10 cellular contexts compared by ENCODE assay signal in genomic region chr9:122402403-122403268, GRCh38. TPM values are rescaled to one million over a fixed set of nuclear protein-coding genes. Genes with fewer than 3 reads are reported as not detected.
A peak's percentile ranks its signal among the peaks of the same experiment; 100 is the strongest.
DNase-seq lines count a peak whose midpoint lies in the region; ATAC-seq and TF ChIP-seq lines count a peak whose summit lies in the region.
"Had no signal": no experiment of that assay in that cellular context is flagged by ENCODE, and none has a peak within 500 bp of the region (broad histone marks: within the 10 kb centered on the region; RNA-seq: fewer than 3 reads in every experiment).

No MANE protein-coding gene starts in this region.

- H3K27ac Mint-ChIP-seq in activated CD4-positive, alpha-beta T cell treated with anti-CD3 and anti-CD28 coated beads for 36 hours = peak overlapping the region; percentile 58
- H3K27ac Mint-ChIP-seq: CD4-positive, alpha-beta memory T cell had no signal

- CTCF ChIA-PET in activated CD4-positive, alpha-beta T cell treated with anti-CD3 and anti-CD28 coated beads for 36 hours (lab: Charles Lee) = no interaction called here

- no peaks in the 10 kb centered on the region for H4K20me1 ChIP-seq in fibroblast of lung (ENCODE audit: control insufficient read depth, extremely low read depth, insufficient read depth, low read length)

- peak overlapping the region; percentile 92 for H3K27ac ChIP-seq in fibroblast of lung (ENCODE audit: insufficient read depth, low read length)
- H3K27ac ChIP-seq in mesendoderm (ENCODE audit: low read depth, low read length) = no peak overlapping the region

- H4K5ac ChIP-seq in mesendoderm (ENCODE audit: low read length) = no peak overlapping the region

- peak; percentile 96 for ATAC-seq in activated CD4-positive, alpha-beta T cell treated with anti-CD3 and anti-CD28 coated beads for 36 hours
- ATAC-seq in GM18907 (IDR thresholded peaks at IDR 0.05; ENCODE audit: unreplicated experiment) = no peak

- intact Hi-C loops in activated CD4-positive, alpha-beta T cell treated with anti-CD3 and anti-CD28 coated beads for 36 hours (cut with DNase I, micrococcal nuclease) = loop anchor here in 1 of 2 experiments (2.0 to 5.0 kb wide), 3 partner anchors 62 to 825 kb away; no protein-coding TSS in a partner anchor

- H3K9ac ChIP-seq in fibroblast of lung (ENCODE audit: insufficient read depth, low read length) = peak overlapping the region; percentile 17
- no peak overlapping the region for H3K9ac ChIP-seq in mesendoderm (ENCODE audit: low read length)

- H3K4me3 Mint-ChIP-seq in activated CD4-positive, alpha-beta T cell treated with anti-CD3 and anti-CD28 coated beads for 36 hours = peak overlapping the region; percentile 48
- H3K4me3 Mint-ChIP-seq: CD4-positive, alpha-beta memory T cell had no signal

- no peak overlapping the region for H2AK5ac ChIP-seq in mesendoderm (ENCODE audit: low read length)

- H4K8ac ChIP-seq in mesendoderm (ENCODE audit: low read depth, low read length) = no peak overlapping the region

- H3K36me3 Mint-ChIP-seq in activated CD4-positive, alpha-beta T cell treated with anti-CD3 and anti-CD28 coated beads for 36 hours (ENCODE audit: low read depth) = peaks cover 2% of the 10 kb centered on the region
- H3K36me3 Mint-ChIP-seq: CD4-positive, alpha-beta memory T cell had no signal

- H3K9me3 ChIP-seq in fibroblast of lung (ENCODE audit: control insufficient read depth, insufficient read depth, low read depth, low read length) = no peaks in the 10 kb centered on the region

- H3K36me3 ChIP-seq in fibroblast of lung (ENCODE audit: control insufficient read depth, insufficient read depth, low read length) = no peaks in the 10 kb centered on the region
- no peaks in the 10 kb centered on the region for H3K36me3 ChIP-seq in mesendoderm (ENCODE audit: control insufficient read depth, insufficient read depth, low read length)

- peaks cover 15% of the 10 kb centered on the region for H3K4me1 Mint-ChIP-seq in activated CD4-positive, alpha-beta T cell treated with anti-CD3 and anti-CD28 coated beads for 36 hours

- H2BK120ac ChIP-seq in mesendoderm (ENCODE audit: low read depth, low read length) = no peak overlapping the region

- H3K79me2 ChIP-seq in fibroblast of lung (ENCODE audit: control insufficient read depth, insufficient read depth, low read length) (no peaks in the 10 kb centered on the region), mesendoderm (ENCODE audit: control insufficient read depth, insufficient read depth, low read length) (no peaks in the 10 kb centered on the region)

- peaks cover 5% of the 10 kb centered on the region for H3K9me3 Mint-ChIP-seq in activated CD4-positive, alpha-beta T cell treated with anti-CD3 and anti-CD28 coated beads for 36 hours (ENCODE audit: low read depth)

- H3K4me1 ChIP-seq in fibroblast of lung (ENCODE audit: control insufficient read depth, extremely low read depth, insufficient read depth, low read length) (peaks cover 13% of the 10 kb centered on the region), mesendoderm (ENCODE audit: control insufficient read depth, low read depth, low read length) (no peaks in the 10 kb centered on the region)

- H3K56ac ChIP-seq in mesendoderm (ENCODE audit: low read length) = no peak overlapping the region

- peak; percentile 76 for DNase-seq in activated CD4-positive, alpha-beta T cell treated with anti-CD3 and anti-CD28 coated beads for 36 hours
- DNase-seq in activated CD4-positive, alpha-beta T cell treated with anti-CD3 and anti-CD28 coated beads, Interleukin-2, amount 50 U/mL, for 4 hours = no peak
- DNase-seq in SW480 (ENCODE audit: low spot score) (peak; percentile 94), fibroblast of lung (ENCODE audit: low read depth in 2 of 2) (peak; percentile 96 to 97), mesendoderm (no peak), G401 (ENCODE audit: low spot score) (no peak)
- DNase-seq in stimulated activated CD8-positive, alpha-beta memory T cell treated with anti-CD3 and anti-CD28 coated beads, Interleukin-15, amount 100 ng/mL, for 48 hours (ENCODE audit: low read depth in 2 of 2) = peak; percentile 28 to 38
- DNase-seq: CD4-positive, alpha-beta memory T cell; NCI-H2081 treated with DMSO at 0.1 percent for 48 hours had no signal

- peak overlapping the region; percentile 78 for H2AFZ ChIP-seq in fibroblast of lung (ENCODE audit: low read length)

- no peak overlapping the region for H3K4me3 ChIP-seq in fibroblast of lung (replicated peaks in 1 of 4; ENCODE audit: control extremely low read depth in 1 of 4, insufficient read depth in 1 of 4, low read depth in 3 of 4, low read length in 4 of 4)
- H3K4me3 ChIP-seq in mesendoderm (ENCODE audit: low read length) = no peak overlapping the region

- H3K27me3 Mint-ChIP-seq in activated CD4-positive, alpha-beta T cell treated with anti-CD3 and anti-CD28 coated beads for 36 hours = peaks cover 19% of the 10 kb centered on the region

- WGBS in mesendoderm (ENCODE audit: extremely low coverage, insufficient coverage, low lambda C conversion rate) = no CpG with 5 or more reads among the region's 6 CpGs

- H3K27me3 ChIP-seq in fibroblast of lung (ENCODE audit: control insufficient read depth, insufficient read depth, low read length) = no peaks in the 10 kb centered on the region
- H3K27me3 ChIP-seq in mesendoderm (ENCODE audit: insufficient read depth, low read length, poor library complexity) = no peaks in the 10 kb centered on the region

- H3K23ac ChIP-seq in mesendoderm (ENCODE audit: low read length) = no peak overlapping the region

- H3K18ac ChIP-seq in mesendoderm (ENCODE audit: low read length) = no peak overlapping the region

- H3K79me1 ChIP-seq in mesendoderm (ENCODE audit: low read length) = no peaks in the 10 kb centered on the region

- POLR2A ChIA-PET in activated CD4-positive, alpha-beta T cell treated with anti-CD3 and anti-CD28 coated beads for 36 hours (lab: Charles Lee) = no interaction called here

- in situ Hi-C loops in G401 (cut with HindIII; ENCODE audit: low sequenced_read_pairs) = no loop called here

- no peak for TF ChIP-seq CTCF in fibroblast of lung (conservative IDR thresholded peaks at IDR 0.05 in 1 of 2, IDR thresholded peaks at IDR 0.05 in 1 of 2; ENCODE audit: low read depth in 1 of 2, low read length in 2 of 2)

- no peak overlapping the region for H2BK15ac ChIP-seq in mesendoderm (replicated peaks; ENCODE audit: low read depth)

- no peak overlapping the region for H3K4ac ChIP-seq in mesendoderm (ENCODE audit: low read depth, low read length)

- H3K4me2 ChIP-seq in fibroblast of lung (ENCODE audit: extremely low read depth, insufficient read depth, low read length) = peak overlapping the region; percentile 37
- H3K4me2 ChIP-seq in mesendoderm (ENCODE audit: low read length) = no peak overlapping the region

- no peak overlapping the region for H2BK5ac ChIP-seq in mesendoderm (ENCODE audit: low read length)

RNA-seq across cellular contexts. Expression of gene PTGS1, which starts 31.8 kb away (rescaled TPM):
- under 1 TPM in 1 of 2 experiments, not detected in 1; 0.09 TPM for total RNA-seq in activated CD4-positive, alpha-beta T cell treated with anti-CD3 and anti-CD28 coated beads for 36 hours
- 8.0 and 13.4 TPM in 2 replicates for total RNA-seq in fibroblast of lung
- 52.9 and 86.5 TPM in 2 replicates for polyA plus RNA-seq in fibroblast of lung
- polyA plus RNA-seq in fibroblast of lung (2012) = 57.5 and 87.9 TPM in 2 replicates
- 70.0 and 100 TPM in 2 replicates for polyA minus RNA-seq in fibroblast of lung (ENCODE audit: low replicate concordance)
- polyA plus RNA-seq in mesendoderm (2013, experiment 1 of 2) = 0.07 TPM
- 0.10 TPM for polyA plus RNA-seq in mesendoderm (2013, experiment 2 of 2)
- total RNA-seq in G401 (2014; rRNA removed; shearing (Covaris generic)) = not detected in 2 replicates

Comparison
In these comparisons a context has a peak if more than half of its experiments do, and no peak if none do; other contexts are left out.
1. DNase-seq: peak in activated CD4-positive, alpha-beta T cell treated with anti-CD3 and anti-CD28 coated beads for 36 hours (single experiment), SW480 (single experiment), fibroblast of lung (2 of 2) and stimulated activated CD8-positive, alpha-beta memory T cell treated with anti-CD3 and anti-CD28 coated beads, Interleukin-15, amount 100 ng/mL, for 48 hours (2 of 2); none in activated CD4-positive, alpha-beta T cell treated with anti-CD3 and anti-CD28 coated beads, Interleukin-2, amount 50 U/mL, for 4 hours (0 of 2), mesendoderm (single experiment) and G401 (single experiment).